In the genomic region with DNA sequence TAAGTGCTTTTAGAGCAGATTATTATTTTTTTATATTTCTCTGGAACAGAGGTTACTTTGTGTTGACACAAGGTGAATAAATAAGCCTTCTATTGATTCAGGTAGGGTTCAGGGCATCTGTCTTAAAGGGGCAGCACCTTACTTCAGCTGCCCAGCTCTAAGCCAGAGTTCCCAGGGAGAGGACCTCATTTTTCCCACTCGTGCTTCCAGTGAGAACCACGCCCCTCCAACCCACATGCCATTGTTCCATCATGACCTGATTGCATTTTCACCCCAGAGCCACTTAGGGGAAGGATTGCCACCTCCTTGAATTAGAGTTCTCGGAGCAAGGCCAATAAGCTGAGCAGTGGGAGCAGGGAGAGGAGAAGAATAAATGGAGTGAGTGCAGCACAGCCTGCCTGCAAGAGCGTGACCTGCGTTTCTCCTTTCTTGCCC, we compare ENCODE assay signal across 18 cellular contexts.
DNase-seq lines count a peak whose midpoint lies in the region; ATAC-seq and TF ChIP-seq lines count a peak whose summit lies in the region.
"Had no signal": no experiment of that assay in that cellular context is flagged by ENCODE, and none has a peak within 500 bp of the region (broad histone marks: within the 10 kb centered on the region; RNA-seq: fewer than 3 reads in every experiment).

No MANE protein-coding gene starts in this region.

- POLR2A ChIA-PET in WTC11 (lab: Charles Lee) = interaction anchor here (1.2 kb wide), 1 partner anchor 18 kb away, joined by 3 read pairs; no protein-coding TSS in a partner anchor

- H2AFZ ChIP-seq in mesenchymal stem cell (ENCODE audit: low read depth, low read length) (no peak overlapping the region), osteoblast (ENCODE audit: low read length) (no peak overlapping the region)

- H3K27ac Mint-ChIP-seq in WTC11 = no peak overlapping the region
- H3K27ac Mint-ChIP-seq: dendritic cell treated with granulocyte-macrophage colony-stimulating factor and Interleukin-4, amounts not matched to agents 40 ng/mL and 50 ng/mL, for 4 days; stimulated activated naive CD8-positive, alpha-beta T cell treated with anti-CD3 and anti-CD28 coated beads, Interleukin-15, amount 100 ng/mL, for 72 hours had no signal

- H3K9me3 ChIP-seq in mesenchymal stem cell (ENCODE audit: control insufficient read depth, low read length) (no peaks in the 10 kb centered on the region), osteoblast (ENCODE audit: low read depth, low read length) (no peaks in the 10 kb centered on the region), BE2C (no peaks in the 10 kb centered on the region)
- H3K9me3 ChIP-seq: ascending aorta, esophagus squamous epithelium, neutrophil, Peyer's patch had no signal

- H4K91ac ChIP-seq in mesenchymal stem cell (ENCODE audit: low read length) = no peak overlapping the region

- H3K4me3 ChIP-seq in mesenchymal stem cell (ENCODE audit: insufficient read depth in 1 of 2, low read depth in 1 of 2, low read length in 2 of 2) (no peak overlapping the region), osteoblast (ENCODE audit: insufficient read depth, low read length) (no peak overlapping the region), BE2C (ENCODE audit: low read depth, low read length) (no peak overlapping the region)
- H3K4me3 ChIP-seq: ascending aorta, esophagus squamous epithelium, Peyer's patch, skin epidermis had no signal

- DNase-seq in COLO668 (lab: John Stamatoyannopoulos, UW; ENCODE audit: unreplicated experiment) = peak; percentile 51
- peak; percentile 40 for DNase-seq in NCI-H1092 treated with DMSO at 0.1 percent for 48 hours (lab: John Stamatoyannopoulos, UW)
- DNase-seq in WTC11 (ENCODE audit: low spot score) = no peak
- no peak for DNase-seq in mesenchymal stem cell
- DNase-seq in osteoblast (ENCODE audit: insufficient read length, low spot score, missing footprints) = no peak
- no peak for DNase-seq in retina
- DNase-seq in BE2C = no peak
- DNase-seq: activated gamma-delta T cell; esophagus squamous epithelium; GOT3; hypothalamus; Peyer's patch; stimulated activated naive CD8-positive, alpha-beta T cell treated with anti-CD3 and anti-CD28 coated beads, Interleukin-15, amount 100 ng/mL, for 72 hours had no signal

- peaks cover 20% of the 10 kb centered on the region for H3K4me1 Mint-ChIP-seq in WTC11
- H3K4me1 Mint-ChIP-seq: stimulated activated naive CD8-positive, alpha-beta T cell treated with anti-CD3 and anti-CD28 coated beads, Interleukin-15, amount 100 ng/mL, for 72 hours had no signal

- H2BK12ac ChIP-seq in mesenchymal stem cell (ENCODE audit: low read length in 2 of 2) = peak overlapping the region; percentile 54 to 98

- H3K36me3 ChIP-seq in mesenchymal stem cell (ENCODE audit: control insufficient read depth in 1 of 2, insufficient read depth in 2 of 2, low read depth in 1 of 2, low read length in 2 of 2) = no peaks in the 10 kb centered on the region
- no peaks in the 10 kb centered on the region for H3K36me3 ChIP-seq in osteoblast (ENCODE audit: insufficient read depth, low read length)
- no peaks in the 10 kb centered on the region for H3K36me3 ChIP-seq in BE2C
- H3K36me3 ChIP-seq: ascending aorta, esophagus squamous epithelium, neutrophil, Peyer's patch had no signal

- H2BK5ac ChIP-seq in mesenchymal stem cell (ENCODE audit: low read depth, low read length, poor library complexity, severe bottlenecking) = no peak overlapping the region

- no peaks in the 10 kb centered on the region for H3K36me3 Mint-ChIP-seq in WTC11

- TF ChIP-seq CTCF in WTC11 (IDR thresholded peaks at IDR 0.05) (no peak), osteoblast (IDR thresholded peaks at IDR 0.05; ENCODE audit: extremely low read depth, low read depth, low read length) (no peak), BE2C (IDR thresholded peaks at IDR 0.05; ENCODE audit: low read depth, low read length) (no peak)

- H3K27ac ChIP-seq in mesenchymal stem cell (ENCODE audit: low read length, poor library complexity, severe bottlenecking) (no peak overlapping the region), osteoblast (ENCODE audit: low read depth, low read length) (no peak overlapping the region)
- H3K27ac ChIP-seq: ascending aorta, esophagus squamous epithelium, neutrophil had no signal

- H3K4me2 ChIP-seq in mesenchymal stem cell (ENCODE audit: low read length, poor library complexity, severe bottlenecking) (no peak overlapping the region), osteoblast (ENCODE audit: insufficient read depth, low read length) (no peak overlapping the region)

- no peak overlapping the region for H3K9ac ChIP-seq in mesenchymal stem cell (ENCODE audit: low read length)

- no peaks in the 10 kb centered on the region for H3K27me3 ChIP-seq in mesenchymal stem cell (ENCODE audit: control insufficient read depth in 1 of 2, insufficient read depth in 1 of 2, low read length in 2 of 2)
- H3K27me3 ChIP-seq in osteoblast (ENCODE audit: insufficient read depth, low read length) = no peaks in the 10 kb centered on the region
- no peaks in the 10 kb centered on the region for H3K27me3 ChIP-seq in BE2C
- H3K27me3 ChIP-seq: ascending aorta, esophagus squamous epithelium, neutrophil, Peyer's patch had no signal

- no peaks in the 10 kb centered on the region for H3K27me3 Mint-ChIP-seq in WTC11 (ENCODE audit: low read depth)
- H3K27me3 Mint-ChIP-seq: dendritic cell treated with granulocyte-macrophage colony-stimulating factor and Interleukin-4, amounts not matched to agents 40 ng/mL and 50 ng/mL, for 4 days; stimulated activated naive CD8-positive, alpha-beta T cell treated with anti-CD3 and anti-CD28 coated beads, Interleukin-15, amount 100 ng/mL, for 72 hours had no signal

- peaks cover 3% of the 10 kb centered on the region for H3K4me1 ChIP-seq in mesenchymal stem cell (ENCODE audit: control insufficient read depth, insufficient read depth, low read depth, low read length)
- H3K4me1 ChIP-seq in osteoblast (ENCODE audit: insufficient read depth, low read length) = no peaks in the 10 kb centered on the region
- peaks cover 25% of the 10 kb centered on the region for H3K4me1 ChIP-seq in BE2C
- H3K4me1 ChIP-seq: esophagus squamous epithelium had no signal

- H4K8ac ChIP-seq in mesenchymal stem cell (ENCODE audit: low read length) = no peak overlapping the region

- WGBS in mesenchymal stem cell = 78% methylated on average over 4 of the region's 5 CpGs

- no peaks in the 10 kb centered on the region for H3K9me3 Mint-ChIP-seq in WTC11
- H3K9me3 Mint-ChIP-seq: dendritic cell treated with granulocyte-macrophage colony-stimulating factor and Interleukin-4, amounts not matched to agents 40 ng/mL and 50 ng/mL, for 4 days; stimulated activated naive CD8-positive, alpha-beta T cell treated with anti-CD3 and anti-CD28 coated beads, Interleukin-15, amount 100 ng/mL, for 72 hours had no signal

- ATAC-seq in WTC11 = peak; percentile 40; the same call in 1 of the 2 replicates
- ATAC-seq in GM21737 (IDR thresholded peaks at IDR 0.05; ENCODE audit: unreplicated experiment) = no peak
- ATAC-seq: stimulated activated naive CD8-positive, alpha-beta T cell treated with anti-CD3 and anti-CD28 coated beads, Interleukin-15, amount 100 ng/mL, for 72 hours had no signal

- H3K23ac ChIP-seq in mesenchymal stem cell (ENCODE audit: low read length in 2 of 2) = no peak overlapping the region

- H2BK120ac ChIP-seq in mesenchymal stem cell (ENCODE audit: low read depth, low read length) = no peak overlapping the region

- H3K14ac ChIP-seq in mesenchymal stem cell (ENCODE audit: low read length in 2 of 2) = no peak overlapping the region

- H3K79me2 ChIP-seq in osteoblast (ENCODE audit: insufficient read depth, low read length) = no peaks in the 10 kb centered on the region

- CTCF ChIA-PET in WTC11 (lab: Charles Lee) = interaction anchor here (1.4 kb wide), 1 partner anchor 17 kb away, joined by 11 read pairs; no protein-coding TSS in a partner anchor

- peak overlapping the region in 1 of 2 experiments; percentile 40 for H3K4ac ChIP-seq in mesenchymal stem cell (ENCODE audit: low read depth in 1 of 2, low read length in 2 of 2)

- H3K18ac ChIP-seq in mesenchymal stem cell (ENCODE audit: low read depth in 1 of 2, low read length in 2 of 2) = peak overlapping the region in 1 of 2 experiments; percentile 84

- H4K20me1 ChIP-seq in osteoblast (ENCODE audit: insufficient read depth, low read length) = no peaks in the 10 kb centered on the region

- no peak overlapping the region for H2BK15ac ChIP-seq in mesenchymal stem cell (ENCODE audit: low read depth, poor library complexity, severe bottlenecking)

- H3K79me1 ChIP-seq in mesenchymal stem cell (replicated peaks; ENCODE audit: low read length, poor library complexity, severe bottlenecking) = no peaks in the 10 kb centered on the region

- H3K4me3 Mint-ChIP-seq in WTC11 = no peak overlapping the region
- H3K4me3 Mint-ChIP-seq: dendritic cell treated with granulocyte-macrophage colony-stimulating factor and Interleukin-4, amounts not matched to agents 40 ng/mL and 50 ng/mL, for 4 days; stimulated activated naive CD8-positive, alpha-beta T cell treated with anti-CD3 and anti-CD28 coated beads, Interleukin-15, amount 100 ng/mL, for 72 hours had no signal

- no peak overlapping the region for H2AK5ac ChIP-seq in mesenchymal stem cell (ENCODE audit: low read length, severe bottlenecking)

TF ChIP-seq in WTC11, 78 proteins besides CTCF, POLR2A, EP300 and RAD21 (continues in another document):
- no peak for TF ChIP-seq CREM (CRISPR knock-in tag; IDR thresholded peaks at IDR 0.05)
- TF ChIP-seq NR2C2 (CRISPR knock-in tag; IDR thresholded peaks at IDR 0.05) = no peak
- no peak for TF ChIP-seq OVOL2 (CRISPR knock-in tag; IDR thresholded peaks at IDR 0.05; ENCODE audit: borderline replicate concordance)
- no peak for TF ChIP-seq ZNF671 (CRISPR knock-in tag; IDR thresholded peaks at IDR 0.05)
- TF ChIP-seq, protein P1, sequence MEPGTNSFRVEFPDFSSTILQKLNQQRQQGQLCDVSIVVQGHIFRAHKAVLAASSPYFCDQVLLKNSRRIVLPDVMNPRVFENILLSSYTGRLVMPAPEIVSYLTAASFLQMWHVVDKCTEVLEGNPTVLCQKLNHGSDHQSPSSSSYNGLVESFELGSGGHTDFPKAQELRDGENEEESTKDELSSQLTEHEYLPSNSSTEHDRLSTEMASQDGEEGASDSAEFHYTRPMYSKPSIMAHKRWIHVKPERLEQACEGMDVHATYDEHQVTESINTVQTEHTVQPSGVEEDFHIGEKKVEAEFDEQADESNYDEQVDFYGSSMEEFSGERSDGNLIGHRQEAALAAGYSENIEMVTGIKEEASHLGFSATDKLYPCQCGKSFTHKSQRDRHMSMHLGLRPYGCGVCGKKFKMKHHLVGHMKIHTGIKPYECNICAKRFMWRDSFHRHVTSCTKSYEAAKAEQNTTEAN (CRISPR knock-in tag; IDR thresholded peaks at IDR 0.05) = no peak

Comparison
In these comparisons a context has a peak if more than half of its experiments do, and no peak if none do; other contexts are left out.
1. DNase-seq: peak in COLO668 (single experiment) and NCI-H1092 treated with DMSO at 0.1 percent for 48 hours (single experiment); none in WTC11 (single experiment), mesenchymal stem cell (single experiment), osteoblast (single experiment), retina (single experiment) and BE2C (single experiment).